Comparison of ENCODE assay signal across 8 cellular contexts in genomic region chr20:58851221-58851968, GRCh38. TPM values are rescaled to one million over a fixed set of nuclear protein-coding genes. Genes with fewer than 3 reads are reported as not detected.
DNase-seq lines count a peak whose midpoint lies in the region; ATAC-seq and TF ChIP-seq lines count a peak whose summit lies in the region.

No MANE protein-coding gene starts in this region.

- no peak overlapping the region for H3K27ac ChIP-seq in SK-N-MC
- H3K27ac ChIP-seq in sigmoid colon: no peak overlapping the region

- no peak for TF ChIP-seq POLR2A in sigmoid colon (IDR thresholded peaks at IDR 0.05)

- no peak overlapping the region for H3K9ac ChIP-seq in SK-N-MC (ENCODE audit: insufficient read length)

- DNase-seq in SK-N-MC (ENCODE audit: low read depth, low spot score) (no peak), foreskin fibroblast (peak in 1 of 2 donors; percentile 50), sigmoid colon (no peak), NCI-H82 (lab: John Stamatoyannopoulos, UW) (no peak), NCI-H1694 treated with DMSO at 0.1 percent for 48 hours (lab: John Stamatoyannopoulos, UW) (no peak)

- H3K9me3 ChIP-seq in SK-N-MC (ENCODE audit: low read depth, low read length): no peaks in the 10 kb centered on the region
- no peaks in the 10 kb centered on the region for H3K9me3 ChIP-seq in sigmoid colon

- ATAC-seq in GM19043 (IDR thresholded peaks at IDR 0.05; ENCODE audit: low read depth, unreplicated experiment) (peak; percentile 5), HG03159 (IDR thresholded peaks at IDR 0.05; ENCODE audit: unreplicated experiment) (no peak), HG02588 (IDR thresholded peaks at IDR 0.05; ENCODE audit: unreplicated experiment) (no peak)

- no peaks in the 10 kb centered on the region for H3K36me3 ChIP-seq in SK-N-MC (ENCODE audit: insufficient read depth, low read length)
- H3K36me3 ChIP-seq in sigmoid colon: no peaks in the 10 kb centered on the region

- intact Hi-C loops in sigmoid colon (cut with DNase I): loop anchor here (5.0 kb wide), 1 partner anchor 614 kb away; no protein-coding TSS in a partner anchor

- no peak for TF ChIP-seq CTCF in foreskin fibroblast (IDR thresholded peaks at IDR 0.05; ENCODE audit: low read depth, low read length)
- TF ChIP-seq CTCF in sigmoid colon (IDR thresholded peaks at IDR 0.05): no peak

- WGBS in sigmoid colon, 2 donors: 48 to 53% methylated on average over 41 of the region's 41 CpGs

- peak overlapping the region; percentile 86 for H3K4me3 ChIP-seq in SK-N-MC
- H3K4me3 ChIP-seq in foreskin fibroblast (ENCODE audit: low read depth in 1 of 2, low read length in 2 of 2): peak overlapping the region; percentile 67 to 73
- H3K4me3 ChIP-seq in sigmoid colon: peak overlapping the region; percentile 24 to 55 (median 47)

- H3K27me3 ChIP-seq in sigmoid colon: peaks cover 11 to 64% (median 35%) of the 10 kb centered on the region in 3 donors

- no peak for TF ChIP-seq EP300 in sigmoid colon (IDR thresholded peaks at IDR 0.05)

- H3K4me1 ChIP-seq in sigmoid colon: peaks cover 0 to 42% (median 32%) of the 10 kb centered on the region in 4 donors

RNA-seq across cellular contexts. Expression of gene GNAS-AS1, which starts 0.7 kb away (rescaled TPM):
- under 1 TPM in 2 of 4 donors, not detected in 2; 0.33 to 0.36 TPM for total RNA-seq in sigmoid colon
- polyA plus RNA-seq in sigmoid colon: under 1 TPM in 1 of 3 donors, not detected in 2; 0.69 TPM

RNA-seq across cellular contexts. Expression of gene GNAS, which starts 1.1 kb away (rescaled TPM):
- 100 to 1,000 TPM; 449 to 808 (median 513) TPM for total RNA-seq in sigmoid colon
- 100 to 1,000 TPM; 535 to 680 (median 633) TPM for polyA plus RNA-seq in sigmoid colon
